Comparison of ENCODE assay signal across 1 cellular context in the genomic region with DNA sequence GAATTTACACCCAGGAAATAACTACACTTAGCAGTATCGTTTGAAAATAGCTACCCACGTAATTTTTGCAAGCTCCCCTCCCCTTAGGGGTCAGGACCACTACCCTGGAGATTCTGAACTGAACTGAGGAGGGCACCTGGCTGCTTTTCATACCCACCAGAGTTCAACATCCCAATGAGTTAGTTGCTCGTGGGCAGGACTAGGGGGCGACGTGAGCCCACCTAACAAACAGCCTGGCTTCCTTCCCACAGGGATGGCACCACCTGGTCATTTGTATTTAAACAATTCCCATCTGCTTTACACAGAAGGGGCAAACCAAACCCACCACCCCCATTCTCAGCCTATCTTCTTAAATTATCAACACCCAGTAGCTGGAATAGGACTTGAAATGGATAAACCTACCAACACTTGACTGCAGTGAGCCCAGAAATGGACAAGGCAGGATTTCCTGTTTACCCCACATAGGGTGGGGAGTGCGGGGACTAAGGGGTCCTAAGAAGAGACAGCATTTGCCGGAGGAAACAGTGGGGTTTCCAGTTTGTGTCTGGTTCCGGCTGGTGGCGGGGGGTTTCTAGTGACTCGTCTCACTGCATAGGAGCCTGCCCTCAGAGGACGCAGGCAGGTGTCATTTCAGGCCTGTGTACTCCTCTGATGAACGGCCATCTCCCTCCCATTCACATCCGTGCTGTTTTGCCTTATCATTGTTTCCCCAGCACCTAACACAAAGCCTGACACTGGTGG.
TF ChIP-seq lines count a peak whose summit lies in the region.

No MANE protein-coding gene starts in this region.

TF ChIP-seq in IMR-90, 13 proteins besides CTCF, POLR2A, EP300 and RAD21 (continued from another document):
- TF ChIP-seq, protein P1, sequence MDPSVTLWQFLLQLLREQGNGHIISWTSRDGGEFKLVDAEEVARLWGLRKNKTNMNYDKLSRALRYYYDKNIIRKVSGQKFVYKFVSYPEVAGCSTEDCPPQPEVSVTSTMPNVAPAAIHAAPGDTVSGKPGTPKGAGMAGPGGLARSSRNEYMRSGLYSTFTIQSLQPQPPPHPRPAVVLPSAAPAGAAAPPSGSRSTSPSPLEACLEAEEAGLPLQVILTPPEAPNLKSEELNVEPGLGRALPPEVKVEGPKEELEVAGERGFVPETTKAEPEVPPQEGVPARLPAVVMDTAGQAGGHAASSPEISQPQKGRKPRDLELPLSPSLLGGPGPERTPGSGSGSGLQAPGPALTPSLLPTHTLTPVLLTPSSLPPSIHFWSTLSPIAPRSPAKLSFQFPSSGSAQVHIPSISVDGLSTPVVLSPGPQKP (IDR thresholded peaks at IDR 0.05; ENCODE audit: borderline replicate concordance, low read depth, low read length), result no peak
TF ChIP-seq in IMR-90: peak in this region for 0.
